Comparison of ENCODE assay signal across 8 cellular contexts in the genomic region with DNA sequence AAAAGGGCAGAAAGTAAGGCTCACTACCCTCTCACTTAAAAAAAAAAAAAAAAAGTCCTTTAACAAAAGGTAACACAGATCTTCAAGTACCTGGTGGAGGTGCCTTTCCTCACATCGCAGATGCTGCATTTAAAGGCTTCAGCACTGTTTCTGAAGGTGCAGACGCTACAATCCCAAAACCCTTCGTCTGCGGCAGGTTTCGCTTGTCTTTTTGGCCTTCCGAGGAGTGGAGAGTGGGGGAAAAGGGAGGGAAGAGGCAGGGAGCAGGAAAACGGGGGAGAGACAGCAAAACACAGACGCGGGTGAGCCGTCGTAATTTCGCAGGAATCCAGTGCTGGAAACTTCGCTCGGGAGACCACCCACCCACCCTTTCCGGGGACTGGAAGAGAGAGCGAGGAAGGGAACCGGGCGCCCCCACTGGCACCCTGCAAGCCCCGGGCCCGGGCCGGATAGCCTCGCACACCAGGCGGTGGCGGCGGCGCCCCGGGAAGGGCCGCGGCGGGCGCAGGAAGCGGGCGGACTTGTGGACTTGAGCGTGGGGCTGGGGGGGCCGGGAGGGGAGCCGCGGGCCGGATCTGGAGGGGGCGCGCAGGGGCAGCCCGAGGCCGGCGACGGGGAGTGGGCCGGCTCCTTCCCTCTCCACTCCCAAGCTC. TPM values are rescaled to one million over a fixed set of nuclear protein-coding genes. Genes with fewer than 3 reads are reported as not detected.
DNase-seq lines count a peak whose midpoint lies in the region; ATAC-seq lines count a peak whose summit lies in the region.

RYBP (minus strand) TSS at position 216 of the 653 bp plus-strand sequence.

- intact Hi-C loops in cardiac septum (cut with DNase I) (loop anchor here (2.0 to 10.0 kb wide), 5 partner anchors 36 to 376 kb away; no protein-coding TSS in a partner anchor), posterior vena cava (cut with DNase I) (no loop called here)

- DNase-seq in NCI-H1092 (lab: John Stamatoyannopoulos, UW), result peak; percentile 9
- no peak for DNase-seq in NCI-H1092 treated with DMSO at 0.1 percent for 48 hours (lab: John Stamatoyannopoulos, UW)
- DNase-seq in NCI-H2171 (lab: John Stamatoyannopoulos, UW), result peak; percentile 5
- DNase-seq in activated naive CD4-positive, alpha-beta T cell treated with anti-CD3 and anti-CD28 coated beads, Interleukin-2, amount 50 U/mL, for 16 hours, result peak; percentile 16
- DNase-seq in cardiac septum (ENCODE audit: low spot score), result peak; percentile 87
- DNase-seq in posterior vena cava (ENCODE audit: low spot score), result peak; percentile 90
- no peak for DNase-seq in NCI-H187 (lab: John Stamatoyannopoulos, UW)

- ATAC-seq in HG02588 (IDR thresholded peaks at IDR 0.05; ENCODE audit: unreplicated experiment), result peak; percentile 30

RNA-seq across cellular contexts. Expression of gene RYBP, which starts in this region (rescaled TPM):
- 11.0 TPM for total RNA-seq in cardiac septum
- total RNA-seq in posterior vena cava, result 10 to 100 TPM; 14.0 to 15.0 TPM

Comparison
In these comparisons a context has a peak if more than half of its experiments do, and no peak if none do; other contexts are left out.
1. DNase-seq: peak in NCI-H1092 (single experiment), NCI-H2171 (single experiment), activated naive CD4-positive, alpha-beta T cell treated with anti-CD3 and anti-CD28 coated beads, Interleukin-2, amount 50 U/mL, for 16 hours (single experiment), cardiac septum (single experiment) and posterior vena cava (single experiment); none in NCI-H1092 treated with DMSO at 0.1 percent for 48 hours (single experiment) and NCI-H187 (0 of 2).